In genomic region chr17:73470369-73470768, GRCh38 we compare ENCODE assay signal across 18 cellular contexts.
DNase-seq lines count a peak whose midpoint lies in the region; TF ChIP-seq lines count a peak whose summit lies in the region.
"Had no signal": no experiment of that assay in that cellular context is flagged by ENCODE, and none has a peak within 500 bp of the region (broad histone marks: within the 10 kb centered on the region; RNA-seq: fewer than 3 reads in every experiment).

No MANE protein-coding gene starts in this region.

- H3K79me1 ChIP-seq in neuronal stem cell (ENCODE audit: low read depth, low read length) (peaks cover 7% of the 10 kb centered on the region), mesendoderm (ENCODE audit: low read length) (no peaks in the 10 kb centered on the region)

- no peak overlapping the region for H3K14ac ChIP-seq in neuronal stem cell (ENCODE audit: low read length)

- H3K4ac ChIP-seq in neuronal stem cell (ENCODE audit: low read length) = no peak overlapping the region
- H3K4ac ChIP-seq in mesendoderm (ENCODE audit: low read depth, low read length) = no peak overlapping the region

- no peak overlapping the region for H2BK5ac ChIP-seq in neuronal stem cell (ENCODE audit: low read length)
- no peak overlapping the region for H2BK5ac ChIP-seq in mesendoderm (ENCODE audit: low read length)

- H3K36me3 ChIP-seq in HEK293 (ENCODE audit: control insufficient read depth in 2 of 2, insufficient read depth in 1 of 2, low read length in 2 of 2) (no peaks in the 10 kb centered on the region), endodermal cell (ENCODE audit: control insufficient read depth, insufficient read depth, low read length) (no peaks in the 10 kb centered on the region), neuronal stem cell (replicated peaks in 1 of 2; ENCODE audit: control insufficient read depth in 2 of 2, insufficient read depth in 2 of 2, low read length in 2 of 2) (peaks cover 0 to 6% of the 10 kb centered on the region in 2 donors), mesendoderm (ENCODE audit: control insufficient read depth, insufficient read depth, low read length) (no peaks in the 10 kb centered on the region)
- H3K36me3 ChIP-seq: BE2C had no signal

- H3K9ac ChIP-seq in endodermal cell (ENCODE audit: extremely low read depth, low read length, poor library complexity, severe bottlenecking) = no peak overlapping the region
- no peak overlapping the region for H3K9ac ChIP-seq in neuronal stem cell (ENCODE audit: low read depth, low read length, poor library complexity)
- H3K9ac ChIP-seq in mesendoderm (ENCODE audit: low read length) = no peak overlapping the region

- no peaks in the 10 kb centered on the region for H3K79me2 ChIP-seq in mesendoderm (ENCODE audit: control insufficient read depth, insufficient read depth, low read length)

- no peak overlapping the region for H3K23ac ChIP-seq in neuronal stem cell (ENCODE audit: low read depth, low read length, poor library complexity)
- H3K23ac ChIP-seq in mesendoderm (ENCODE audit: low read length) = no peak overlapping the region

- no peak overlapping the region for H2AFZ ChIP-seq in neuronal stem cell (ENCODE audit: low read length)

- no peak overlapping the region for H2AK5ac ChIP-seq in neuronal stem cell (ENCODE audit: low read depth, low read length)
- H2AK5ac ChIP-seq in mesendoderm (ENCODE audit: low read length) = no peak overlapping the region

- TF ChIP-seq CTCF in HEK293 (tag by site-specific recombination; IDR thresholded peaks at IDR 0.05) (no peak), endodermal cell (conservative IDR thresholded peaks at IDR 0.05) (no peak), dorsolateral prefrontal cortex (IDR thresholded peaks at IDR 0.05 in 54 of 56, conservative IDR thresholded peaks at IDR 0.05 in 2 of 56; ENCODE audit: low read depth in 1 of 56, partially characterized antibody in 56 of 56) (no peak)

- H3K56ac ChIP-seq in mesendoderm (ENCODE audit: low read length) = no peak overlapping the region

- H3K4me1 Mint-ChIP-seq in endodermal cell = peaks cover 16% of the 10 kb centered on the region

- H3K27me3 Mint-ChIP-seq in endodermal cell (ENCODE audit: insufficient read depth) = no peaks in the 10 kb centered on the region

- CTCF ChIA-PET in HEK293 (lab: Yijun Ruan, JAX) = interaction anchor here (1.0 kb wide), 1 partner anchor 18 kb away, joined by 4 read pairs; no protein-coding TSS in a partner anchor
- CTCF ChIA-PET in HEK293T (lab: Yijun Ruan, JAX) = no interaction called here

- H3K27me3 ChIP-seq in endodermal cell (ENCODE audit: control insufficient read depth, insufficient read depth, low read length, poor library complexity, severe bottlenecking) = no peaks in the 10 kb centered on the region
- no peaks in the 10 kb centered on the region for H3K27me3 ChIP-seq in neuronal stem cell (ENCODE audit: control insufficient read depth in 3 of 3, insufficient read depth in 3 of 3, low read depth in 1 of 3, low read length in 3 of 3)
- peaks cover 0 to 9% (median 0%) of the 10 kb centered on the region in 45 donors for H3K27me3 ChIP-seq in dorsolateral prefrontal cortex
- H3K27me3 ChIP-seq in mesendoderm (ENCODE audit: insufficient read depth, low read length, poor library complexity) = no peaks in the 10 kb centered on the region
- H3K27me3 ChIP-seq: BE2C had no signal

- no peaks in the 10 kb centered on the region for H3K9me3 ChIP-seq in HEK293 (ENCODE audit: control insufficient read depth, insufficient read depth, low read depth, low read length)
- H3K9me3 ChIP-seq in endodermal cell (ENCODE audit: control insufficient read depth, low read length) = peaks cover 8% of the 10 kb centered on the region
- H3K9me3 ChIP-seq in neuronal stem cell (replicated peaks in 1 of 2; ENCODE audit: control insufficient read depth in 2 of 2, insufficient read depth in 1 of 2, low read depth in 1 of 2, low read length in 2 of 2) = peaks cover 3 to 6% of the 10 kb centered on the region in 2 donors
- H3K9me3 ChIP-seq: BE2C had no signal

- no peak overlapping the region for H3K27ac Mint-ChIP-seq in endodermal cell
- H3K27ac Mint-ChIP-seq: CD8-positive, alpha-beta T cell; HFFc6 had no signal

- DNase-seq in HEK293T (ENCODE audit: extremely low spot score) (no peak), endodermal cell (no peak), neuronal stem cell (ENCODE audit: low spot score) (no peak), dorsolateral prefrontal cortex (no peak), mesendoderm (no peak), cerebellar nuclear complex (lab: John Stamatoyannopoulos, UW) (no peak)
- DNase-seq: BE2C; CD8-positive, alpha-beta T cell; COR-L47; DMS153; DMS79 treated with DMSO at 0.1 percent for 48 hours; EL; GOT3; H9; HFFc6 had no signal

- no peak overlapping the region for H2BK15ac ChIP-seq in neuronal stem cell (ENCODE audit: low read length)
- H2BK15ac ChIP-seq in mesendoderm (replicated peaks; ENCODE audit: low read depth) = no peak overlapping the region

- peaks cover 9% of the 10 kb centered on the region for H3K9me3 Mint-ChIP-seq in endodermal cell
- H3K9me3 Mint-ChIP-seq: CD8-positive, alpha-beta T cell had no signal

- H3K36me3 Mint-ChIP-seq in endodermal cell (ENCODE audit: low read depth) = peaks cover 2% of the 10 kb centered on the region

- H4K8ac ChIP-seq in neuronal stem cell (ENCODE audit: low read depth, low read length) (peak overlapping the region; percentile 20), mesendoderm (ENCODE audit: low read depth, low read length) (no peak overlapping the region)

- H2BK12ac ChIP-seq in neuronal stem cell (ENCODE audit: low read length) = no peak overlapping the region

- H3K4me2 ChIP-seq in neuronal stem cell (ENCODE audit: insufficient read depth, low read length, poor library complexity, severe bottlenecking) (no peak overlapping the region), mesendoderm (ENCODE audit: low read length) (no peak overlapping the region)
- H3K4me2 ChIP-seq: A549 had no signal

- no peak overlapping the region for H3K27ac ChIP-seq in HEK293 (ENCODE audit: extremely low read depth, low read depth, low read length)
- peak overlapping the region; percentile 29 for H3K27ac ChIP-seq in endodermal cell (ENCODE audit: low read depth, low read length)
- no peak overlapping the region for H3K27ac ChIP-seq in neuronal stem cell (replicated peaks; ENCODE audit: low read length)
- no peak overlapping the region for H3K27ac ChIP-seq in dorsolateral prefrontal cortex
- H3K27ac ChIP-seq in mesendoderm (ENCODE audit: low read depth, low read length) = no peak overlapping the region
- H3K27ac ChIP-seq: A549, C4-2B had no signal

- POLR2A ChIA-PET in HEK293 (lab: Yijun Ruan, JAX) (no interaction called here), HEK293T (lab: Yijun Ruan, JAX) (no interaction called here)

- intact Hi-C loops in dorsolateral prefrontal cortex (cut with DNase I) = no loop called here

- no peak overlapping the region for H3K18ac ChIP-seq in neuronal stem cell (ENCODE audit: low read length)
- H3K18ac ChIP-seq in mesendoderm (ENCODE audit: low read length) = no peak overlapping the region

- H3K4me3 ChIP-seq in HEK293 (ENCODE audit: low read depth, low read length) (no peak overlapping the region), endodermal cell (ENCODE audit: low read length) (no peak overlapping the region), neuronal stem cell (ENCODE audit: low read length in 2 of 2) (no peak overlapping the region), dorsolateral prefrontal cortex (no peak overlapping the region), mesendoderm (ENCODE audit: low read length) (no peak overlapping the region)
- H3K4me3 ChIP-seq: A549 had no signal

- no peak overlapping the region for H3K4me3 Mint-ChIP-seq in endodermal cell
- H3K4me3 Mint-ChIP-seq: CD8-positive, alpha-beta T cell; H9; HFFc6 had no signal

- H4K91ac ChIP-seq in neuronal stem cell (ENCODE audit: low read depth, low read length, poor library complexity) = no peak overlapping the region

- H4K5ac ChIP-seq in mesendoderm (ENCODE audit: low read length) = no peak overlapping the region

- H3K4me1 ChIP-seq in HEK293 (ENCODE audit: control insufficient read depth, insufficient read depth, low read length) = peaks cover 5% of the 10 kb centered on the region
- H3K4me1 ChIP-seq in endodermal cell (ENCODE audit: control insufficient read depth, insufficient read depth, low read length) = no peaks in the 10 kb centered on the region
- peaks cover 0 to 15% of the 10 kb centered on the region in 2 donors for H3K4me1 ChIP-seq in neuronal stem cell (ENCODE audit: control insufficient read depth in 2 of 2, insufficient read depth in 1 of 2, low read depth in 1 of 2, low read length in 2 of 2)
- H3K4me1 ChIP-seq in mesendoderm (ENCODE audit: control insufficient read depth, low read depth, low read length) = no peaks in the 10 kb centered on the region

- H2BK120ac ChIP-seq in neuronal stem cell (ENCODE audit: low read depth, low read length) = no peak overlapping the region
- no peak overlapping the region for H2BK120ac ChIP-seq in mesendoderm (ENCODE audit: low read depth, low read length)

- 85 to 88% methylated on average over 6 of the region's 6 CpGs for WGBS in endodermal cell (ENCODE audit: insufficient coverage in 1 of 2, insufficient read length in 1 of 2), 2 experiments
- WGBS in neuronal stem cell (ENCODE audit: extremely low coverage in 2 of 2, insufficient read length in 2 of 2, insufficient replicate concordance in 1 of 2), 2 donors = no CpG with 5 or more reads among the region's 6 CpGs
- WGBS in mesendoderm (ENCODE audit: extremely low coverage, insufficient coverage, low lambda C conversion rate) = no CpG with 5 or more reads among the region's 6 CpGs

TF ChIP-seq in HEK293, 187 proteins besides CTCF, POLR2A, EP300 and RAD21 (continues in another document):
- no peak for TF ChIP-seq MYNN (tag by site-specific recombination; IDR thresholded peaks at IDR 0.05; ENCODE audit: borderline replicate concordance)
- peak; percentile 86 for TF ChIP-seq GLIS1 (tag by site-specific recombination; IDR thresholded peaks at IDR 0.05)
- no peak for TF ChIP-seq GLI4 (tag by site-specific recombination; IDR thresholded peaks at IDR 0.05)
- TF ChIP-seq ZEB2 (tag by site-specific recombination; IDR thresholded peaks at IDR 0.05) = no peak
- no peak for TF ChIP-seq EGR2 (tag by site-specific recombination; IDR thresholded peaks at IDR 0.05; ENCODE audit: low read depth)

TF ChIP-seq in HEK293T, 16 proteins besides CTCF, POLR2A, EP300 and RAD21:
- TF ChIP-seq PKNOX1 (IDR thresholded peaks at IDR 0.05) = peak; percentile 73
- no peak for TF ChIP-seq ELF4 (IDR thresholded peaks at IDR 0.05)
